1 cellular context compared by ENCODE assay signal in genomic region chr18:78499586-78499985, GRCh38.
TF ChIP-seq lines count a peak whose summit lies in the region.

No MANE protein-coding gene starts in this region.

TF ChIP-seq in GM23338, 12 proteins besides CTCF, POLR2A, EP300 and RAD21:
- no peak for TF ChIP-seq STAT1 (IDR thresholded peaks at IDR 0.05; ENCODE audit: unreplicated experiment)
- no peak for TF ChIP-seq ZNF114 (CRISPR knock-in tag; IDR thresholded peaks at IDR 0.05)
- no peak for TF ChIP-seq ETS1 (IDR thresholded peaks at IDR 0.05)
- TF ChIP-seq POLR2AphosphoS5 (IDR thresholded peaks at IDR 0.05; ENCODE audit: low read depth), result no peak
- TF ChIP-seq REST (IDR thresholded peaks at IDR 0.05; ENCODE audit: unreplicated experiment), result no peak
- no peak for TF ChIP-seq ZNF331 (CRISPR knock-in tag; IDR thresholded peaks at IDR 0.05; ENCODE audit: low read depth)
- no peak for TF ChIP-seq JUNB (IDR thresholded peaks at IDR 0.05; ENCODE audit: unreplicated experiment)
- no peak for TF ChIP-seq EZH2phosphoT487 (IDR thresholded peaks at IDR 0.05; ENCODE audit: unreplicated experiment)
- TF ChIP-seq ZNF462 (CRISPR knock-in tag; IDR thresholded peaks at IDR 0.05), result no peak
- TF ChIP-seq NANOG (IDR thresholded peaks at IDR 0.05; ENCODE audit: borderline replicate concordance), result no peak
- no peak for TF ChIP-seq EZH2 (IDR thresholded peaks at IDR 0.05; ENCODE audit: low read depth, unreplicated experiment)
- TF ChIP-seq CREB1 (CRISPR knock-in tag; IDR thresholded peaks at IDR 0.05; ENCODE audit: low read depth), result no peak
TF ChIP-seq in GM23338: peak in this region for 0.
